Comparison of ENCODE assay signal across 14 cellular contexts in genomic region chr3:139870000-139870675, GRCh38.
DNase-seq lines count a peak whose midpoint lies in the region; ATAC-seq and TF ChIP-seq lines count a peak whose summit lies in the region.
"Had no signal": no experiment of that assay in that cellular context is flagged by ENCODE, and none has a peak within 500 bp of the region (broad histone marks: within the 10 kb centered on the region; RNA-seq: fewer than 3 reads in every experiment).

No MANE protein-coding gene starts in this region.

- H3K4me3 Mint-ChIP-seq in stimulated activated naive B cell treated with anti-CD40 and anti-IgM and Interleukin-4, amounts not matched to agents 10 μg/mL and 1 μg/mL and 100 μg/mL, for 72 hours: no peak overlapping the region
- H3K4me3 Mint-ChIP-seq: CD4-positive, alpha-beta memory T cell had no signal

- H3K27ac ChIP-seq in RWPE2 (ENCODE audit: poor library complexity, severe bottlenecking) (no peak overlapping the region), trophoblast cell (ENCODE audit: low read depth, low read length) (no peak overlapping the region)
- H3K27ac ChIP-seq: A549, C4-2B had no signal

- no peaks in the 10 kb centered on the region for H3K4me1 Mint-ChIP-seq in stimulated activated naive B cell treated with anti-CD40 and anti-IgM and Interleukin-4, amounts not matched to agents 10 μg/mL and 1 μg/mL and 100 μg/mL, for 72 hours
- H3K4me1 Mint-ChIP-seq: CD4-positive, alpha-beta memory T cell had no signal

- TF ChIP-seq CTCF in RWPE2 (IDR thresholded peaks at IDR 0.05; ENCODE audit: poor library complexity, severe bottlenecking) (no peak), epithelial cell of esophagus (IDR thresholded peaks at IDR 0.05; ENCODE audit: insufficient read depth, low read depth, low read length, missing control alignments) (no peak)

- H2AK5ac ChIP-seq in trophoblast cell (ENCODE audit: low read length): no peak overlapping the region

- H4K91ac ChIP-seq in trophoblast cell (ENCODE audit: low read depth, low read length): no peak overlapping the region

- peak overlapping the region; percentile 85 for H2BK12ac ChIP-seq in trophoblast cell (ENCODE audit: low read length)

- peaks cover 4 to 10% of the 10 kb centered on the region in 2 donors for H3K9me3 Mint-ChIP-seq in stimulated activated naive B cell treated with anti-CD40 and anti-IgM and Interleukin-4, amounts not matched to agents 10 μg/mL and 1 μg/mL and 100 μg/mL, for 72 hours

- H3K27me3 ChIP-seq in RWPE2 (ENCODE audit: insufficient read depth, poor library complexity, severe bottlenecking) (no peaks in the 10 kb centered on the region), trophoblast cell (ENCODE audit: insufficient read depth, low read length) (no peaks in the 10 kb centered on the region)

- H3K9me3 ChIP-seq in RWPE2 (ENCODE audit: severe bottlenecking) (no peaks in the 10 kb centered on the region), trophoblast cell (ENCODE audit: insufficient read depth, low read depth, low read length) (no peaks in the 10 kb centered on the region)
- H3K9me3 ChIP-seq: A549, BE2C, Caco-2 had no signal

- peak; percentile 29 for DNase-seq in NCI-H69 (lab: John Stamatoyannopoulos, UW)
- no peak for DNase-seq in RWPE2 (ENCODE audit: low spot score)
- DNase-seq in epithelial cell of esophagus (ENCODE audit: low read depth): peak; percentile 25
- no peak for DNase-seq in trophoblast cell
- no peak for DNase-seq in stimulated activated naive B cell treated with anti-CD40 and anti-IgM and Interleukin-4, amounts not matched to agents 10 μg/mL and 1 μg/mL and 100 μg/mL, for 72 hours
- no peak for DNase-seq in COR-L47 (lab: John Stamatoyannopoulos, UW)
- DNase-seq: BE2C; Caco-2; CD4-positive, alpha-beta memory T cell; DND-41; GDM1; HCEC 1CT had no signal

- no CpG with 5 or more reads among the region's 2 CpGs for WGBS in trophoblast cell (ENCODE audit: extremely low coverage, insufficient coverage, insufficient read length)

- H2AFZ ChIP-seq in trophoblast cell (ENCODE audit: insufficient read depth, low read length, poor library complexity): no peak overlapping the region

- H3K4ac ChIP-seq in trophoblast cell (ENCODE audit: low read depth, low read length): no peak overlapping the region

- H3K79me1 ChIP-seq in trophoblast cell (ENCODE audit: low read length): peaks cover 2% of the 10 kb centered on the region

- no peak overlapping the region for H3K14ac ChIP-seq in trophoblast cell (ENCODE audit: low read length)

- no peak overlapping the region for H3K4me2 ChIP-seq in trophoblast cell (ENCODE audit: low read length)
- H3K4me2 ChIP-seq: A549 had no signal

- no peak overlapping the region for H4K8ac ChIP-seq in trophoblast cell (ENCODE audit: low read depth, low read length)

- H3K4me3 ChIP-seq in RWPE2 (ENCODE audit: severe bottlenecking): no peak overlapping the region
- no peak overlapping the region for H3K4me3 ChIP-seq in epithelial cell of esophagus (ENCODE audit: low read length)
- H3K4me3 ChIP-seq in trophoblast cell (ENCODE audit: low read depth, low read length): no peak overlapping the region
- H3K4me3 ChIP-seq: A549 had no signal

- no peak overlapping the region for H3K23ac ChIP-seq in trophoblast cell (ENCODE audit: low read length)

- H3K4me1 ChIP-seq in RWPE2 (ENCODE audit: insufficient read depth, poor library complexity, severe bottlenecking): no peaks in the 10 kb centered on the region
- H3K4me1 ChIP-seq in trophoblast cell (ENCODE audit: control insufficient read depth in 1 of 2, insufficient read depth in 2 of 2, low read length in 2 of 2): peaks cover 0 to 6% of the 10 kb centered on the region in 2 experiments
- H3K4me1 ChIP-seq: A549, BE2C, Caco-2 had no signal

- peak; percentile 61 for ATAC-seq in RWPE2 (ENCODE audit: low read depth)
- no peak for ATAC-seq in stimulated activated naive B cell treated with anti-CD40 and anti-IgM and Interleukin-4, amounts not matched to agents 10 μg/mL and 1 μg/mL and 100 μg/mL, for 72 hours (replicated peaks)
- ATAC-seq: A549 had no signal

- peaks cover 0 to 10% of the 10 kb centered on the region in 2 donors for H3K27me3 Mint-ChIP-seq in stimulated activated naive B cell treated with anti-CD40 and anti-IgM and Interleukin-4, amounts not matched to agents 10 μg/mL and 1 μg/mL and 100 μg/mL, for 72 hours

- no peaks in the 10 kb centered on the region for H3K79me2 ChIP-seq in trophoblast cell (ENCODE audit: control insufficient read depth, insufficient read depth, low read length, poor library complexity)

- no peak overlapping the region for H2BK5ac ChIP-seq in trophoblast cell (ENCODE audit: low read depth, low read length, poor library complexity)

- no peak overlapping the region for H3K18ac ChIP-seq in trophoblast cell (ENCODE audit: low read length)

- H3K36me3 Mint-ChIP-seq in stimulated activated naive B cell treated with anti-CD40 and anti-IgM and Interleukin-4, amounts not matched to agents 10 μg/mL and 1 μg/mL and 100 μg/mL, for 72 hours: no peaks in the 10 kb centered on the region
- H3K36me3 Mint-ChIP-seq: CD4-positive, alpha-beta memory T cell had no signal

- no peak overlapping the region for H3K9ac ChIP-seq in trophoblast cell (ENCODE audit: low read length)

- no peak overlapping the region for H4K12ac ChIP-seq in trophoblast cell (ENCODE audit: low read depth, low read length)

- no peak overlapping the region for H3K27ac Mint-ChIP-seq in stimulated activated naive B cell treated with anti-CD40 and anti-IgM and Interleukin-4, amounts not matched to agents 10 μg/mL and 1 μg/mL and 100 μg/mL, for 72 hours
- H3K27ac Mint-ChIP-seq: CD4-positive, alpha-beta memory T cell had no signal

- no peak overlapping the region for H2BK120ac ChIP-seq in trophoblast cell (ENCODE audit: insufficient read depth, low read length, poor library complexity)

- H3K36me3 ChIP-seq in RWPE2 (ENCODE audit: low read depth) (no peaks in the 10 kb centered on the region), trophoblast cell (ENCODE audit: control insufficient read depth in 1 of 2, insufficient read depth in 2 of 2, low read length in 2 of 2) (no peaks in the 10 kb centered on the region)
- H3K36me3 ChIP-seq: BE2C had no signal

Comparison
In these comparisons a context has a peak if more than half of its experiments do, and no peak if none do; other contexts are left out.
1. DNase-seq: peak in NCI-H69 (single experiment) and epithelial cell of esophagus (single experiment); none in RWPE2 (single experiment), trophoblast cell (0 of 2), stimulated activated naive B cell treated with anti-CD40 and anti-IgM and Interleukin-4, amounts not matched to agents 10 μg/mL and 1 μg/mL and 100 μg/mL, for 72 hours (single experiment) and COR-L47 (single experiment).